15 cellular contexts compared by ENCODE assay signal in genomic region chr7:29122081-29122480, GRCh38. TPM values are rescaled to one million over a fixed set of nuclear protein-coding genes. Genes with fewer than 3 reads are reported as not detected.
DNase-seq lines count a peak whose midpoint lies in the region; ATAC-seq and TF ChIP-seq lines count a peak whose summit lies in the region.
"Had no signal": no experiment of that assay in that cellular context is flagged by ENCODE, and none has a peak within 500 bp of the region (broad histone marks: within the 10 kb centered on the region; RNA-seq: fewer than 3 reads in every experiment).

No MANE protein-coding gene starts in this region.

- peaks cover 4% of the 10 kb centered on the region; the same call in 2 of the 3 replicates for H3K36me3 Mint-ChIP-seq in GM23338 (ENCODE audit: low read depth)
- no peaks in the 10 kb centered on the region for H3K36me3 Mint-ChIP-seq in glutamatergic neuron (ENCODE audit: unreplicated experiment)
- H3K36me3 Mint-ChIP-seq: CD8-positive, alpha-beta memory T cell had no signal

- H3K9me3 ChIP-seq in heart left ventricle: no peaks in the 10 kb centered on the region
- no peaks in the 10 kb centered on the region for H3K9me3 ChIP-seq in effector memory CD4-positive, alpha-beta T cell (ENCODE audit: control insufficient read depth, low read length)
- H3K9me3 ChIP-seq: BLaER1, Caco-2 had no signal

- no peaks in the 10 kb centered on the region for H3K9me2 ChIP-seq in GM23338 (ENCODE audit: insufficient read depth)

- no peaks in the 10 kb centered on the region for H3F3A ChIP-seq in GM23338 (replicated peaks; ENCODE audit: low read depth)

- DNase-seq in heart left ventricle (peak in 3 of 5 donors; percentile 49 to 54 (median 51)), Right ventricle myocardium inferior (ENCODE audit: missing footprints) (no peak), GM23338 (ENCODE audit: low spot score) (no peak), cerebellar nuclear complex (lab: John Stamatoyannopoulos, UW) (peak; percentile 82 to 92), glutamatergic neuron (no peak), NCI-H1694 treated with DMSO at 0.1 percent for 48 hours (lab: John Stamatoyannopoulos, UW) (no peak)
- no peak for DNase-seq in effector memory CD4-positive, alpha-beta T cell
- DNase-seq: 8988T; AML-193; Caco-2; CD8-positive, alpha-beta memory T cell; DND-41; GF-D8; H7 had no signal

- peaks cover 29% of the 10 kb centered on the region for H3K4me1 Mint-ChIP-seq in GM23338
- peaks cover 28% of the 10 kb centered on the region for H3K4me1 Mint-ChIP-seq in glutamatergic neuron (ENCODE audit: low read depth, unreplicated experiment)
- H3K4me1 Mint-ChIP-seq: CD8-positive, alpha-beta memory T cell had no signal

- no peaks in the 10 kb centered on the region for H3K27me3 Mint-ChIP-seq in GM23338 (ENCODE audit: insufficient read depth, low read depth, poor library complexity)
- no peaks in the 10 kb centered on the region for H3K27me3 Mint-ChIP-seq in glutamatergic neuron (ENCODE audit: unreplicated experiment)

- WGBS in heart left ventricle, 4 donors: 34 to 41% (median 35%) methylated on average over 5 of the region's 5 CpGs

- H3K4me1 ChIP-seq in heart left ventricle: peaks cover 0 to 31% (median 15%) of the 10 kb centered on the region in 12 donors
- peaks cover 28% of the 10 kb centered on the region for H3K4me1 ChIP-seq in GM23338 (ENCODE audit: insufficient read depth)
- H3K4me1 ChIP-seq in effector memory CD4-positive, alpha-beta T cell (ENCODE audit: control insufficient read depth, insufficient read depth, low read length, poor library complexity, severe bottlenecking): no peaks in the 10 kb centered on the region
- H3K4me1 ChIP-seq: BLaER1 had no signal

- ATAC-seq in heart left ventricle (peak; percentile 51 to 84 (median 80)), Right ventricle myocardium inferior (no peak), GM23338 (no peak)

- no peak for TF ChIP-seq POLR2A in heart left ventricle (IDR thresholded peaks at IDR 0.05)

- H3K4me3 Mint-ChIP-seq in GM23338: no peak overlapping the region
- H3K4me3 Mint-ChIP-seq in glutamatergic neuron (ENCODE audit: unreplicated experiment): peak overlapping the region; percentile 35
- H3K4me3 Mint-ChIP-seq: CD8-positive, alpha-beta memory T cell had no signal

- H3K27ac ChIP-seq in heart left ventricle: peak overlapping the region in 4 of 12 donors; percentile 17 to 57 (median 32)
- H3K27ac ChIP-seq in GM23338 (ENCODE audit: low read depth): no peak overlapping the region
- no peak overlapping the region for H3K27ac ChIP-seq in effector memory CD4-positive, alpha-beta T cell (ENCODE audit: insufficient read depth, low read length, poor library complexity, severe bottlenecking)
- H3K27ac ChIP-seq: BLaER1 had no signal

- no peaks in the 10 kb centered on the region for H4K20me1 ChIP-seq in GM23338 (replicated peaks; ENCODE audit: insufficient read depth)
- H4K20me1 ChIP-seq: BLaER1 had no signal

- H3K9me3 Mint-ChIP-seq in GM23338: no peaks in the 10 kb centered on the region
- peaks cover 2% of the 10 kb centered on the region for H3K9me3 Mint-ChIP-seq in glutamatergic neuron (ENCODE audit: unreplicated experiment)
- H3K9me3 Mint-ChIP-seq: CD8-positive, alpha-beta memory T cell had no signal

- peak overlapping the region; percentile 11; the same call in 1 of the 2 replicates for H2AFZ ChIP-seq in GM23338

- peak overlapping the region in 1 of 12 donors; percentile 35 for H3K4me3 ChIP-seq in heart left ventricle
- H3K4me3 ChIP-seq in GM23338: no peak overlapping the region
- H3K4me3 ChIP-seq in effector memory CD4-positive, alpha-beta T cell (ENCODE audit: insufficient read depth, low read depth, low read length, poor library complexity, severe bottlenecking): no peak overlapping the region
- H3K4me3 ChIP-seq: BLaER1 had no signal

- H3K36me3 ChIP-seq in heart left ventricle (peaks cover 0 to 5% (median 0%) of the 10 kb centered on the region in 9 donors), GM23338 (ENCODE audit: insufficient read depth) (no peaks in the 10 kb centered on the region)
- H3K36me3 ChIP-seq in effector memory CD4-positive, alpha-beta T cell (ENCODE audit: control insufficient read depth, insufficient read depth, low read length): no peaks in the 10 kb centered on the region
- H3K36me3 ChIP-seq: BLaER1 had no signal

- no peak for TF ChIP-seq CTCF in heart left ventricle (IDR thresholded peaks at IDR 0.05)
- no peak for TF ChIP-seq CTCF in GM23338 (conservative IDR thresholded peaks at IDR 0.05; ENCODE audit: low read depth in 2 of 2)
- no peak for TF ChIP-seq CTCF in glutamatergic neuron (IDR thresholded peaks at IDR 0.05; ENCODE audit: partially characterized antibody, unreplicated experiment)

- H3K27ac Mint-ChIP-seq in GM23338: peak overlapping the region; percentile 69
- H3K27ac Mint-ChIP-seq in glutamatergic neuron (ENCODE audit: unreplicated experiment): no peak overlapping the region

- intact Hi-C loops in heart left ventricle (cut with DNase I) (loop anchor here in 1 of 10 donors (10.0 kb wide), 1 partner anchor 73 kb away; the partner anchor contains the start of gene CHN2), Right ventricle myocardium inferior (cut with DNase I) (no loop called here)

- H3K79me2 ChIP-seq in GM23338 (replicated peaks; ENCODE audit: insufficient read depth): 0 out of 2 replicates have a peak, but pooled peaks cover 4% of the 10 kb centered on the region

- peak overlapping the region; percentile 41 for H3K4me2 ChIP-seq in GM23338
- H3K4me2 ChIP-seq: BLaER1 had no signal

- H3K27me3 ChIP-seq in heart left ventricle: no peaks in the 10 kb centered on the region
- no peaks in the 10 kb centered on the region for H3K27me3 ChIP-seq in GM23338 (ENCODE audit: insufficient read depth)
- no peaks in the 10 kb centered on the region for H3K27me3 ChIP-seq in effector memory CD4-positive, alpha-beta T cell (replicated peaks; ENCODE audit: control insufficient read depth, insufficient read depth, low read length, poor library complexity, severe bottlenecking)
- H3K27me3 ChIP-seq: BLaER1 had no signal

TF ChIP-seq in GM23338, 12 proteins besides CTCF, POLR2A, EP300 and RAD21:
- no peak for TF ChIP-seq EZH2 (IDR thresholded peaks at IDR 0.05; ENCODE audit: low read depth, unreplicated experiment)
- no peak for TF ChIP-seq POLR2AphosphoS5 (IDR thresholded peaks at IDR 0.05; ENCODE audit: low read depth)

RNA-seq across cellular contexts. Expression of gene CPVL, which starts 24.3 kb away (rescaled TPM):
- total RNA-seq in heart left ventricle (100 to 1,000 TPM in 7 of 9 donors, 10 to 100 TPM in 2; 68.8 to 247 (median 138) TPM), Right ventricle myocardium inferior (50.6 TPM), glutamatergic neuron (ENCODE audit: unreplicated experiment) (20.3 TPM)
- polyA plus RNA-seq in heart left ventricle (100 to 1,000 TPM; 118 to 134 TPM), GM23338 (2016; fragmentation: Nextera tagmentation; extraction: Ambion mirVana) (31.9 and 36.5 TPM in 2 replicates)
- total RNA-seq in GM23338 (2014; rRNA removed; shearing (Covaris generic)): 33.3 and 37.8 TPM in 2 replicates
- polyA plus RNA-seq: CD8-positive, alpha-beta memory T cell had no signal

Comparison
In these comparisons a context has a peak if more than half of its experiments do, and no peak if none do; other contexts are left out.
1. ATAC-seq: peak in heart left ventricle (4 of 4); none in Right ventricle myocardium inferior (single experiment) and GM23338 (single experiment).
2. DNase-seq: peak in heart left ventricle (3 of 5) and cerebellar nuclear complex (2 of 2); none in Right ventricle myocardium inferior (single experiment), GM23338 (single experiment), glutamatergic neuron (single experiment), NCI-H1694 treated with DMSO at 0.1 percent for 48 hours (single experiment) and effector memory CD4-positive, alpha-beta T cell (0 of 3).